ENCODE assay signal across 2 cellular contexts in genomic region chr17:50680543-50681259, GRCh38. TPM values are rescaled to one million over a fixed set of nuclear protein-coding genes. Genes with fewer than 3 reads are reported as not detected.
"Had no signal": no experiment of that assay in that cellular context is flagged by ENCODE, and none has a peak within 500 bp of the region (broad histone marks: within the 10 kb centered on the region; RNA-seq: fewer than 3 reads in every experiment).

No MANE protein-coding gene starts in this region.

RNA-seq across cellular contexts. Expression of gene ABCC3, which starts 46.0 kb away (rescaled TPM):
- total RNA-seq: activated CD8-positive, alpha-beta T cell treated with anti-CD3 and anti-CD28 coated beads for 36 hours; frontal cortex had no signal
